24 cellular contexts compared by ENCODE assay signal in genomic region chr7:157593541-157593940, GRCh38.
"Had no signal": no experiment of that assay in that cellular context is flagged by ENCODE, and none has a peak within 500 bp of the region (broad histone marks: within the 10 kb centered on the region; RNA-seq: fewer than 3 reads in every experiment).

No MANE protein-coding gene starts in this region.

- DNase-seq: activated CD4-positive, alpha-beta T cell treated with anti-CD3 and anti-CD28 coated beads for 48 hours; activated CD4-positive, alpha-beta T cell treated with anti-CD3 and anti-CD28 coated beads, Interleukin-2, amount 50 U/mL, for 1 hour; activated CD4-positive, alpha-beta T cell treated with anti-CD3 and anti-CD28 coated beads, Interleukin-2, amount 50 U/mL, for 48 hours; activated CD8-positive, alpha-beta memory T cell treated with anti-CD3 and anti-CD28 coated beads for 24 hours; activated CD8-positive, alpha-beta T cell treated with anti-CD3 and anti-CD28 coated beads for 36 hours; activated effector memory CD4-positive, alpha-beta T cell treated with Interleukin-2 at 50 U/mL for 16 hours; activated gamma-delta T cell treated with Interleukin-2 at 50 U/mL for 16 hours; activated naive CD4-positive, alpha-beta T cell treated with anti-CD3 and anti-CD28 coated beads, Interleukin-2, amount 50 U/mL, for 16 hours; activated naive CD4-positive, alpha-beta T cell treated with Interleukin-2 at 50 U/mL for 16 hours; activated T-cell treated with anti-CD3 and anti-CD28 coated beads, Interleukin-2, amount 50 U/mL, for 4 hours; amniotic stem cell; body of pancreas; caudate nucleus; colonic mucosa; effector CD8-positive, alpha-beta T cell; endodermal cell; foreskin fibroblast; glutamatergic neuron had no signal

- H3K4me1 Mint-ChIP-seq: activated T-helper 17 cell treated with anti-CD3 and anti-CD28 coated beads, Interleukin-2, amount 50 U/mL, for 72 hours; endodermal cell; WTC11 had no signal

- FAIRE-seq: frontal cortex had no signal

- H3K27ac Mint-ChIP-seq: activated CD8-positive, alpha-beta T cell treated with anti-CD3 and anti-CD28 coated beads for 36 hours; activated naive CD8-positive, alpha-beta T cell; activated T-helper 17 cell treated with anti-CD3 and anti-CD28 coated beads, Interleukin-2, amount 50 U/mL, for 72 hours; endodermal cell; WTC11 had no signal

- H3K4me3 ChIP-seq: body of pancreas, colonic mucosa had no signal

- H3K36me3 Mint-ChIP-seq: activated naive CD8-positive, alpha-beta T cell had no signal

- H3K9me3 Mint-ChIP-seq: activated CD8-positive, alpha-beta T cell treated with anti-CD3 and anti-CD28 coated beads for 36 hours; activated T-cell treated with anti-CD3 and anti-CD28 coated beads, Interleukin-2, amount 50 U/mL, for 4 hours; activated T-helper 17 cell treated with anti-CD3 and anti-CD28 coated beads, Interleukin-2, amount 50 U/mL, for 72 hours; endodermal cell had no signal

- H3K36me3 ChIP-seq: colonic mucosa had no signal

- H3K4me3 Mint-ChIP-seq: activated CD8-positive, alpha-beta T cell treated with anti-CD3 and anti-CD28 coated beads for 36 hours; activated naive CD8-positive, alpha-beta T cell; activated T-cell treated with anti-CD3 and anti-CD28 coated beads, Interleukin-2, amount 50 U/mL, for 4 hours; activated T-helper 17 cell treated with anti-CD3 and anti-CD28 coated beads, Interleukin-2, amount 50 U/mL, for 72 hours; endodermal cell; WTC11 had no signal

- H3K4me1 ChIP-seq: body of pancreas, colonic mucosa had no signal

- H3K9me3 ChIP-seq: body of pancreas, colonic mucosa had no signal

- ATAC-seq: activated CD8-positive, alpha-beta T cell treated with anti-CD3 and anti-CD28 coated beads for 36 hours; activated T-cell treated with anti-CD3 and anti-CD28 coated beads, Interleukin-2, amount 50 U/mL, for 4 hours; activated T-helper 17 cell treated with anti-CD3 and anti-CD28 coated beads, Interleukin-2, amount 50 U/mL, for 72 hours; body of pancreas; esophagus mucosa; WTC11 had no signal

- H3K27ac ChIP-seq: body of pancreas, colonic mucosa, VCaP had no signal
